In genomic region chr2:206323486-206323885, GRCh38 we compare ENCODE assay signal across 1 cellular context.
TF ChIP-seq lines count a peak whose summit lies in the region.

No MANE protein-coding gene starts in this region.

TF ChIP-seq in A549, 52 proteins besides CTCF, POLR2A, EP300 and RAD21 (continued from another document):
- TF ChIP-seq PBX3 (IDR thresholded peaks at IDR 0.05) (no peak), RARB (CRISPR knock-in tag; IDR thresholded peaks at IDR 0.05) (no peak), ELK1 (IDR thresholded peaks at IDR 0.05; ENCODE audit: low read depth, low read length) (no peak), SREBF2 (IDR thresholded peaks at IDR 0.05) (no peak), CHD4 (IDR thresholded peaks at IDR 0.05; ENCODE audit: borderline replicate concordance) (no peak), ATOH8 (CRISPR knock-in tag; IDR thresholded peaks at IDR 0.05; ENCODE audit: low read depth) (no peak), HMGXB4 (CRISPR knock-in tag; IDR thresholded peaks at IDR 0.05; ENCODE audit: borderline replicate concordance) (no peak), JUNB (IDR thresholded peaks at IDR 0.05) (no peak), MYC (IDR thresholded peaks at IDR 0.05; ENCODE audit: borderline replicate concordance, low read length) (no peak), NR3C1 (IDR thresholded peaks at IDR 0.05) (no peak), FOSB (CRISPR knock-in tag; IDR thresholded peaks at IDR 0.05) (no peak), MAX (IDR thresholded peaks at IDR 0.05) (no peak), USF2 (IDR thresholded peaks at IDR 0.05) (no peak), CBX2 (IDR thresholded peaks at IDR 0.05; ENCODE audit: borderline replicate concordance, low read depth) (no peak)
